ENCODE assay signal across 8 cellular contexts in the genomic region with DNA sequence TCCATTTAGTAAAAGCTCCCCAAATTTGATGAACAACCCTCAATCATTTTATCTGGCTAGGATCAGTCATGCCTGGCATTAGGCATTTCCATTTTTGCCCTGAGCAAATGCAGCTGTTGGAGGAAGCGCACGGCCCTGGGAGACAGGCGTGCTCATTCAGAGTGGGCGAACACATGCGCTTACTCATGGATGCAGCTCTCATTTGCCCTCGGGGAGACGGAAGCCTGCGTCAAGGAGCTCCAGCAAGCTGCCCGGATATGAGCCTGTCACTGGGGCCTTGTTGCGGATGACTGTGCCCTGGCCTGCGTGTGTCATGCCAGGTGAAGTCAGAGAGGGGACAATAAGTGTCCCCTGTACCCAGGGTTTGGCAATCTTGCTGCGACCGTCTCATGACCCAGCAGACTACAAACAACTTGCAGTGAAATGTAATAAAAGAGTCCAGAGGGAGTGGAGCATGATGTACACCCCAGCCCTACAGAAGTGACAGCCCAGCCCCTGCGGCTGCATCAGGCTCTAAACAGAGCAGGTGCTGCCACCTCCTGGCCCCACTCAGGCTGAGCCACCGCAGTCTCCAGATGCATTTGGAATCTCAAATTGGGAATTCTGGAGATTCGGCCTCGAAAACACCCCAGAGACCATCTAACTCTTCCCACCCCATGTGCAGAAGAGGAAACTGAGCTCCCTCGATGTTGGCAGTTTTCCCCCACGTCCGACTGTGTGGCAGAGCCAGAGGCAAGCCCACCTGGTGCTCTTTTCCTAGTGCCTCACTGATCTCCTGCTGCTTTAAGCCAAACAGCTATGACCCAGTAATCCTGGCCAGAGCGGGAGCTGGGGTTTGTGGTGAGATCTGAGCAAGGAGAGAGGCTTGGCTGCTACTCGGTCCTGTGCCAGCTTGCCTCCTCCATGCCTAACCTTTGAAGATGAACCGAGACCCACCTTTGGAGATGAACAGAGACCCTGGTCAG.
DNase-seq lines count a peak whose midpoint lies in the region; ATAC-seq, FAIRE-seq and TF ChIP-seq lines count a peak whose summit lies in the region.

No MANE protein-coding gene starts in this region.

- H3K9me3 ChIP-seq in MG63: no peaks in the 10 kb centered on the region
- H3K9me3 ChIP-seq in K562 (replicated peaks; ENCODE audit: control insufficient read depth, insufficient read depth, low read depth, low read length): no peaks in the 10 kb centered on the region
- H3K9me3 ChIP-seq in thyroid gland: no peaks in the 10 kb centered on the region

- no peak for TF ChIP-seq EP300 in K562 (IDR thresholded peaks at IDR 0.05; ENCODE audit: low read length)

- peak; percentile 51 for DNase-seq in NCI-H2227 (lab: John Stamatoyannopoulos, UW; ENCODE audit: unreplicated experiment)
- no peak for DNase-seq in NCI-H2227 treated with DMSO at 0.1 percent for 48 hours (lab: John Stamatoyannopoulos, UW)
- DNase-seq in MG63: peak; percentile 49
- peak; percentile 45 to 67 (median 58) for DNase-seq in K562 (ENCODE audit: extremely low read depth in 1 of 4, low spot score in 3 of 4)
- peak; percentile 49 for DNase-seq in iris pigment epithelial cell (ENCODE audit: low read depth)
- DNase-seq in thyroid gland: peak; percentile 53 to 60
- no peak for DNase-seq in activated CD4-positive, alpha-beta T cell treated with anti-CD3 and anti-CD28 coated beads, Interleukin-2, amount 50 U/mL, for 4 hours
- no peak for DNase-seq in activated CD4-positive, CD25-positive, alpha-beta regulatory T cell treated with anti-CD3 and anti-CD28 coated beads, Interleukin-2, amount 50 U/mL, for 72 hours

- POLR2A ChIA-PET in K562 (lab: Yijun Ruan, JAX): no interaction called here

- no peak for TF ChIP-seq POLR2A in K562 (conservative IDR thresholded peaks at IDR 0.05)
- TF ChIP-seq POLR2A in thyroid gland (IDR thresholded peaks at IDR 0.05): no peak

- peak; percentile 44 to 74 for TF ChIP-seq RAD21 in K562 (CRISPR knock-in tag; conservative IDR thresholded peaks at IDR 0.05 in 1 of 2, IDR thresholded peaks at IDR 0.05 in 1 of 2)

- H3K36me3 ChIP-seq in MG63: no peaks in the 10 kb centered on the region
- no peaks in the 10 kb centered on the region for H3K36me3 ChIP-seq in K562 (ENCODE audit: control insufficient read depth, insufficient read depth, low read length)
- no peaks in the 10 kb centered on the region for H3K36me3 ChIP-seq in thyroid gland

- H4K20me1 ChIP-seq in K562 (replicated peaks; ENCODE audit: control insufficient read depth, insufficient read depth, low read length): peaks cover 9% of the 10 kb centered on the region; the same call in 1 of the 2 replicates

- intact Hi-C loops in K562 (cut with micrococcal nuclease): loop anchor here (2.0 to 5.0 kb wide), 2 partner anchors 104 to 584 kb away; no protein-coding TSS in a partner anchor
- intact Hi-C loops in thyroid gland (cut with DNase I): no loop called here

- peak overlapping the region; percentile 37; the same call in 1 of the 2 replicates for H3K4me2 ChIP-seq in K562 (ENCODE audit: insufficient read depth, low read length)

- H2AFZ ChIP-seq in K562 (ENCODE audit: low read depth, low read length): 0 out of 2 replicates have a peak overlapping the region, but pooled peaks have one; percentile 2

- no TSS peak for BruUV-seq in K562 (replicated peaks; lab: Mats Ljungman, UMichigan)

- no peak overlapping the region for H3K4me3 ChIP-seq in MG63
- no peak overlapping the region for H3K4me3 ChIP-seq in K562
- H3K4me3 ChIP-seq in thyroid gland (replicated peaks in 1 of 3): no peak overlapping the region

- ATAC-seq in K562: peak; percentile 98

- H3K79me2 ChIP-seq in K562 (ENCODE audit: control insufficient read depth, insufficient read depth, low read length): no peaks in the 10 kb centered on the region

- peak; percentile 73 to 83 (median 74) for TF ChIP-seq CTCF in K562 (IDR thresholded peaks at IDR 0.05 in 2 of 3, conservative IDR thresholded peaks at IDR 0.05 in 1 of 3; ENCODE audit: insufficient read depth in 2 of 3, low read depth in 1 of 3, low read length in 3 of 3)
- peak; percentile 9 to 66 (median 46) for TF ChIP-seq CTCF in thyroid gland (IDR thresholded peaks at IDR 0.05)

- 8% methylated on average over 21 of the region's 23 CpGs for WGBS in K562 (ENCODE audit: insufficient coverage, low coverage, missing lambda C conversion rate)
- 35 to 47% methylated on average over 19 to 23 of the region's 23 CpGs for WGBS in thyroid gland, 2 donors

- peaks cover 6% of the 10 kb centered on the region; the same call in 1 of the 2 replicates for H3K27me3 ChIP-seq in MG63
- peaks cover 0 to 3% of the 10 kb centered on the region in 2 experiments; a peak in 3 of 5 replicates for H3K27me3 ChIP-seq in K562 (ENCODE audit: control insufficient read depth in 2 of 2, insufficient read depth in 2 of 2, low read length in 2 of 2)
- H3K27me3 ChIP-seq in thyroid gland: no peaks in the 10 kb centered on the region

- H3K27ac ChIP-seq in K562 (ENCODE audit: extremely low read depth, low read depth, low read length) (no peak overlapping the region), thyroid gland (no peak overlapping the region)

- H3K9ac ChIP-seq in K562 (ENCODE audit: insufficient read depth in 1 of 2, low read depth in 2 of 2, low read length in 2 of 2): 0 out of 4 replicates have a peak overlapping the region, but pooled peaks of 1 of the 2 experiments have one; percentile 61

- peak; percentile 70 for FAIRE-seq in K562 (lab: Jason Lieb, UNC)

- in situ Hi-C loops in K562 (cut with MboI): no loop called here

- CTCF ChIA-PET in K562 (lab: Yijun Ruan, JAX; ENCODE audit: low intra/inter-chr PET ratio): interaction anchor here (0.7 to 1.8 kb wide), 4 partner anchors 103 to 1069 kb away, joined by 3 to 10 read pairs (median 4); no protein-coding TSS in a partner anchor

- no peaks in the 10 kb centered on the region for H3K9me1 ChIP-seq in K562 (ENCODE audit: control insufficient read depth, insufficient read depth, low read length)

- H3K4me1 ChIP-seq in K562 (replicated peaks in 1 of 2; ENCODE audit: control insufficient read depth in 2 of 2, insufficient read depth in 2 of 2, low read length in 2 of 2): no peaks in the 10 kb centered on the region
- peaks cover 0 to 3% of the 10 kb centered on the region in 2 donors for H3K4me1 ChIP-seq in thyroid gland

TF ChIP-seq in K562, 482 proteins besides CTCF, POLR2A, EP300 and RAD21:
- TF ChIP-seq MXI1 (IDR thresholded peaks at IDR 0.05; ENCODE audit: low read depth, low read length): no peak
- peak; percentile 64 for TF ChIP-seq SMC3 (conservative IDR thresholded peaks at IDR 0.05; ENCODE audit: insufficient read depth, low read depth, low read length)
- no peak for TF ChIP-seq NCOA6 (IDR thresholded peaks at IDR 0.05)
- TF ChIP-seq XRCC5 (IDR thresholded peaks at IDR 0.05; ENCODE audit: low read depth, low read length): 0 out of 2 replicates have a peak, but pooled peaks have one; percentile 42
- no peak for TF ChIP-seq BCLAF1 (IDR thresholded peaks at IDR 0.05; ENCODE audit: borderline replicate concordance in 1 of 2, control insufficient read depth in 1 of 2, low read depth in 2 of 2, low read length in 1 of 2)
- TF ChIP-seq HDAC2 (IDR thresholded peaks at IDR 0.05): no peak

Comparison
In these comparisons a context has a peak if more than half of its experiments do, and no peak if none do; other contexts are left out.
1. DNase-seq: peak in NCI-H2227 (single experiment), MG63 (single experiment), K562 (4 of 4), iris pigment epithelial cell (single experiment) and thyroid gland (2 of 2); none in NCI-H2227 treated with DMSO at 0.1 percent for 48 hours (single experiment), activated CD4-positive, alpha-beta T cell treated with anti-CD3 and anti-CD28 coated beads, Interleukin-2, amount 50 U/mL, for 4 hours (0 of 2) and activated CD4-positive, CD25-positive, alpha-beta regulatory T cell treated with anti-CD3 and anti-CD28 coated beads, Interleukin-2, amount 50 U/mL, for 72 hours (single experiment).